ENCODE assay signal across 27 cellular contexts in the genomic region with DNA sequence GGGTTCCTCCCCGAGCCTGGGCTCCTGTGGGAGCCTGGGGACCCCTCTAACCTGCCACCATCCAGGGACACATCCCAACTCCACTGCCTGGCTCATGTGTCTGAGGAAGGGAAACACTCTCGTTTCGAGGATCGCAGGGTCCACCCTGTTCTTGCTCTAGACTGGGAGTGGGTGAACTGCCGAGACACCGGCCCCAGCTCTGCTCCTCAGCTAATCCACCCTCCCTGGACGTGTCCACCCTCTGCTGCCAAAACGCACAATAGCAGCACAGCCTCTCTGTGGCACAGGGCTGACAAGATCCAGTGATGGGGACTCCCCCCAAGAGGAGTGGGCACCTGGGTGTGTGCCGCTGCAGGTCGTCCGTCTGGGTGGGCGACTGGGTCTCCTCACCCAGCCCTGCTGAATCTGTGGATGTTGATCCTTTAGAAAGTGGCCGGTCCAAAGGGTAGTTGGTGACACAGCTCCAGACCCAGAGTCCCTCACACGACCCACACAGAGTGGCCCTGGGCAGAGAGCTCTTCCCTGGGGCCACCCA.
"Had no signal": no experiment of that assay in that cellular context is flagged by ENCODE, and none has a peak within 500 bp of the region (broad histone marks: within the 10 kb centered on the region; RNA-seq: fewer than 3 reads in every experiment).

No MANE protein-coding gene starts in this region.

- H3K27me3 ChIP-seq: breast epithelium, MG63 had no signal

- H3K27ac ChIP-seq: breast epithelium, SK-N-MC, VCaP had no signal

- H3K9me3 Mint-ChIP-seq: activated CD4-positive, alpha-beta memory T cell treated with anti-CD3 and anti-CD28 coated beads for 36 hours; activated CD4-positive, alpha-beta T cell treated with anti-CD3 and anti-CD28 coated beads, Interleukin-2, amount 10 ng/mL, durations not matched to agents 7 days and 5 days; T-cell had no signal

- H3K4me3 ChIP-seq: breast epithelium, MG63, SK-N-MC had no signal

- H3K27ac Mint-ChIP-seq: activated CD4-positive, alpha-beta memory T cell treated with anti-CD3 and anti-CD28 coated beads for 36 hours; activated CD4-positive, alpha-beta T cell treated with anti-CD3 and anti-CD28 coated beads, Interleukin-2, amount 10 ng/mL, durations not matched to agents 7 days and 5 days; T-cell had no signal

- H3K9me3 ChIP-seq: breast epithelium, MG63 had no signal

- H3K27me3 Mint-ChIP-seq: activated CD4-positive, alpha-beta memory T cell treated with anti-CD3 and anti-CD28 coated beads for 36 hours; activated CD4-positive, alpha-beta T cell treated with anti-CD3 and anti-CD28 coated beads, Interleukin-2, amount 10 ng/mL, durations not matched to agents 7 days and 5 days; T-cell had no signal

- DNase-seq: activated CD4-positive, alpha-beta memory T cell treated with anti-CD3 and anti-CD28 coated beads for 36 hours; activated CD4-positive, alpha-beta T cell treated with anti-CD3 and anti-CD28 coated beads, Interleukin-2, amount 10 ng/mL, durations not matched to agents 7 days and 5 days; activated CD4-positive, CD25-positive, alpha-beta regulatory T cell; activated CD8-positive, alpha-beta memory T cell treated with anti-CD3 and anti-CD28 coated beads for 24 hours; activated naive CD4-positive, alpha-beta T cell treated with anti-CD3 and anti-CD28 coated beads, Interleukin-2, amount 50 U/mL, for 16 hours; activated T-cell treated with anti-CD3 and anti-CD28 coated beads for 4 hours; activated T-cell treated with anti-CD3 and anti-CD28 coated beads, Interleukin-2, amount 50 U/mL, for 48 hours; aorta; IMR-90; KG1; MG63; MV-4-11; NCI-H1105; NCI-H1436; NCI-H1694 treated with DMSO at 0.1 percent for 48 hours; NCI-H2029 treated with DMSO at 0.1 percent for 48 hours; NCI-H345; NCI-H510A; NCI-H526 treated with DMSO at 0.1 percent for 48 hours; OCI-M1; RPMI8226; T-cell; T-helper 2 cell; T1000 had no signal

- H3K36me3 ChIP-seq: breast epithelium, MG63 had no signal

- H3K4me3 Mint-ChIP-seq: activated CD4-positive, alpha-beta memory T cell treated with anti-CD3 and anti-CD28 coated beads for 36 hours; activated CD4-positive, alpha-beta T cell treated with anti-CD3 and anti-CD28 coated beads, Interleukin-2, amount 10 ng/mL, durations not matched to agents 7 days and 5 days; T-cell had no signal

- H3K36me3 Mint-ChIP-seq: activated CD4-positive, alpha-beta memory T cell treated with anti-CD3 and anti-CD28 coated beads for 36 hours; T-cell had no signal

- H3K4me1 Mint-ChIP-seq: activated CD4-positive, alpha-beta T cell treated with anti-CD3 and anti-CD28 coated beads, Interleukin-2, amount 10 ng/mL, durations not matched to agents 7 days and 5 days; T-cell had no signal
